23 cellular contexts compared by ENCODE assay signal in genomic region chr18:73043231-73044000, GRCh38.
DNase-seq lines count a peak whose midpoint lies in the region; ATAC-seq and FAIRE-seq lines count a peak whose summit lies in the region.
"Had no signal": no experiment of that assay in that cellular context is flagged by ENCODE, and none has a peak within 500 bp of the region (broad histone marks: within the 10 kb centered on the region; RNA-seq: fewer than 3 reads in every experiment).

No MANE protein-coding gene starts in this region.

- peak; percentile 93 for DNase-seq in DMS153 treated with DMSO at 0.1 percent for 48 hours (lab: John Stamatoyannopoulos, UW; ENCODE audit: unreplicated experiment)
- DNase-seq in NCI-H1694 (lab: John Stamatoyannopoulos, UW), result peak; percentile 82
- DNase-seq in NCI-H524 treated with DMSO at 0.1 percent for 48 hours (lab: John Stamatoyannopoulos, UW), result peak; percentile 79
- peak; percentile 57 for DNase-seq in mesendoderm
- DNase-seq in urothelium cell line (ENCODE audit: low spot score), result no peak
- DNase-seq: activated CD4-positive, alpha-beta T cell treated with anti-CD3 and anti-CD28 coated beads for 4 hours; activated naive CD4-positive, alpha-beta T cell treated with Interleukin-2 at 50 U/mL for 16 hours; AML-193; aorta; cerebellar nuclear complex; DND-41; effector memory CD8-positive, alpha-beta T cell; head of caudate nucleus; KBM-7; naive thymus-derived CD8-positive, alpha-beta T cell; NCI-H187 treated with DMSO at 0.1 percent for 48 hours; SK-N-SH; stimulated activated CD4-positive, alpha-beta T cell treated with anti-CD3 and anti-CD28 coated beads, Interleukin-4, amount 100 ng/mL, for 24 hours had no signal

- no peak overlapping the region for H3K4me2 ChIP-seq in mesendoderm (ENCODE audit: low read length)
- H3K4me2 ChIP-seq: SK-N-SH had no signal

- no peak overlapping the region for H3K56ac ChIP-seq in mesendoderm (ENCODE audit: low read length)

- H3K9ac ChIP-seq in mesendoderm (ENCODE audit: low read length), result no peak overlapping the region
- H3K9ac ChIP-seq: SK-N-SH had no signal

- no peak overlapping the region for H3K4ac ChIP-seq in mesendoderm (ENCODE audit: low read depth, low read length)

- H3K79me1 ChIP-seq in mesendoderm (ENCODE audit: low read length), result no peaks in the 10 kb centered on the region

- no peak overlapping the region for H4K8ac ChIP-seq in mesendoderm (ENCODE audit: low read depth, low read length)

- H3K18ac ChIP-seq in mesendoderm (ENCODE audit: low read length), result no peak overlapping the region

- H2BK5ac ChIP-seq in mesendoderm (ENCODE audit: low read length), result no peak overlapping the region

- ATAC-seq in HG02623 (IDR thresholded peaks at IDR 0.05; ENCODE audit: unreplicated experiment) (no peak), GM18907 (IDR thresholded peaks at IDR 0.05; ENCODE audit: unreplicated experiment) (no peak)
- ATAC-seq: effector memory CD8-positive, alpha-beta T cell; naive thymus-derived CD8-positive, alpha-beta T cell had no signal

- no CpG with 5 or more reads among the region's 4 CpGs for WGBS in mesendoderm (ENCODE audit: extremely low coverage, insufficient coverage, low lambda C conversion rate)

- H2BK120ac ChIP-seq in mesendoderm (ENCODE audit: low read depth, low read length), result no peak overlapping the region

- no peaks in the 10 kb centered on the region for H3K79me2 ChIP-seq in mesendoderm (ENCODE audit: control insufficient read depth, insufficient read depth, low read length)

- H3K23ac ChIP-seq in mesendoderm (ENCODE audit: low read length), result no peak overlapping the region

- no peak overlapping the region for H2AK5ac ChIP-seq in mesendoderm (ENCODE audit: low read length)

- peaks cover 1% of the 10 kb centered on the region for H3K4me1 ChIP-seq in mesendoderm (ENCODE audit: control insufficient read depth, low read depth, low read length)

- no peaks in the 10 kb centered on the region for H3K36me3 ChIP-seq in mesendoderm (ENCODE audit: control insufficient read depth, insufficient read depth, low read length)

- H3K27ac ChIP-seq in mesendoderm (ENCODE audit: low read depth, low read length), result no peak overlapping the region
- H3K27ac ChIP-seq: skin epidermis had no signal

- no peak overlapping the region for H2BK15ac ChIP-seq in mesendoderm (replicated peaks; ENCODE audit: low read depth)

- no peak for FAIRE-seq in urothelium cell line (lab: Jason Lieb, UNC)
- FAIRE-seq: H54 had no signal

- H4K5ac ChIP-seq in mesendoderm (ENCODE audit: low read length), result no peak overlapping the region

- H3K4me3 ChIP-seq in mesendoderm (ENCODE audit: low read length), result no peak overlapping the region
- H3K4me3 ChIP-seq: lung, skin epidermis had no signal

- H3K27me3 ChIP-seq in mesendoderm (ENCODE audit: insufficient read depth, low read length, poor library complexity), result no peaks in the 10 kb centered on the region
